9 cellular contexts compared by ENCODE assay signal in the genomic region with DNA sequence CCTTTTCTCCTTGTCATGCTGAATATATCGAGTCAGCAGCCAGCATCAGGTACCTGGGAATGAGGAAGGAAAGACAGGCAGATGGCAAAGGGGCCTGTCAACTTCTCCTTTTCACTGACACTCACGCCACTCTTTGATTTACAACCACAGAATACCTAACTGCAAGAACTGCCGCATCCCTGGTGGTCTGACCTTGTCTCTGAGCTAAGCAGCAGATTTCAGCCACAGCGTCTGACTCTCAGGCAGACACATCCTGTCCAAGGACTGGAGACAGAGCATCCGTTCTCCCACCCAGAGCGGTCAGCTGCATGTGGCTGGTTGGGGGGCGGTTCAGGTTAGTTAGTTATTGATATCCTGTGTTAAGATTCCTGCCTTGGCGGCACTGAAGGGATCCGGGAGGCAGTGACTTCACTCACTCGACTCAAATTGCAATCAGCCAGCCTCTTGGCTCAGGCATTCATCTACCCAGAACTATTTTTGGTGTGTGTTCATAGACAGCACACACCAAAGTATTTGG. TPM values are rescaled to one million over a fixed set of nuclear protein-coding genes. Genes with fewer than 3 reads are reported as not detected.
DNase-seq lines count a peak whose midpoint lies in the region; ATAC-seq and TF ChIP-seq lines count a peak whose summit lies in the region.
"Had no signal": no experiment of that assay in that cellular context is flagged by ENCODE, and none has a peak within 500 bp of the region (broad histone marks: within the 10 kb centered on the region; RNA-seq: fewer than 3 reads in every experiment).

No MANE protein-coding gene starts in this region.

- intact Hi-C loops in esophagus squamous epithelium (cut with DNase I): no loop called here

- H3K27me3 Mint-ChIP-seq in GM23338 (ENCODE audit: insufficient read depth, low read depth, poor library complexity): peaks cover under 1% of the 10 kb centered on the region

- TF ChIP-seq POLR2A in esophagus squamous epithelium (IDR thresholded peaks at IDR 0.05): no peak

- 56 to 77% methylated on average over 6 to 7 of the region's 10 CpGs for WGBS in esophagus squamous epithelium, 2 donors

- H3K27me3 ChIP-seq in GM23338 (ENCODE audit: insufficient read depth): no peaks in the 10 kb centered on the region
- H3K27me3 ChIP-seq in esophagus squamous epithelium: no peaks in the 10 kb centered on the region

- no peak overlapping the region for H3K4me3 ChIP-seq in GM23338
- H3K4me3 ChIP-seq in esophagus squamous epithelium: no peak overlapping the region

- H3K4me2 ChIP-seq in GM23338: no peak overlapping the region

- in situ Hi-C loops in GM13976 (cut with MboI; ENCODE audit: low sequenced_read_pairs, unreplicated experiment): no loop called here

- H4K20me1 ChIP-seq in GM23338 (replicated peaks; ENCODE audit: insufficient read depth): no peaks in the 10 kb centered on the region

- no peak overlapping the region for H2AFZ ChIP-seq in GM23338

- H3K4me1 ChIP-seq in GM23338 (ENCODE audit: insufficient read depth) (peaks cover 4% of the 10 kb centered on the region; the same call in 1 of the 2 replicates), esophagus squamous epithelium (peaks cover 0 to 33% (median 16%) of the 10 kb centered on the region in 3 donors)

- peak; percentile 69 for DNase-seq in GM13976 (ENCODE audit: low spot score)
- DNase-seq in GM23338 (ENCODE audit: low spot score): peak; percentile 9
- peak; percentile 83 for DNase-seq in NCI-H82 treated with DMSO at 0.1 percent for 48 hours (lab: John Stamatoyannopoulos, UW; ENCODE audit: unreplicated experiment)
- peak; percentile 89 for DNase-seq in islet precursor cell
- no peak for DNase-seq in esophagus squamous epithelium (lab: John Stamatoyannopoulos, UW)
- DNase-seq in HCEC 1CT: no peak
- DNase-seq in NCI-H2081 (lab: John Stamatoyannopoulos, UW): no peak
- no peak for DNase-seq in DMS153 (lab: John Stamatoyannopoulos, UW)
- DNase-seq: H9 had no signal

- H3K36me3 ChIP-seq in GM23338 (ENCODE audit: insufficient read depth): no peaks in the 10 kb centered on the region
- no peaks in the 10 kb centered on the region for H3K36me3 ChIP-seq in esophagus squamous epithelium

- no peaks in the 10 kb centered on the region for H3K36me3 Mint-ChIP-seq in GM23338 (ENCODE audit: low read depth)

- no peaks in the 10 kb centered on the region for H3K9me2 ChIP-seq in GM23338 (ENCODE audit: insufficient read depth)

- no peaks in the 10 kb centered on the region for H3K9me3 Mint-ChIP-seq in GM23338
- H3K9me3 Mint-ChIP-seq: H9 had no signal

- no peak for ATAC-seq in GM23338

- no peak overlapping the region for H3K4me3 Mint-ChIP-seq in GM23338
- H3K4me3 Mint-ChIP-seq: H9 had no signal

- TF ChIP-seq CTCF in GM13976 (IDR thresholded peaks at IDR 0.05; ENCODE audit: borderline replicate concordance, control extremely low read depth, extremely low read depth, insufficient read depth, missing control alignments) (no peak), GM23338 (conservative IDR thresholded peaks at IDR 0.05; ENCODE audit: low read depth in 2 of 2) (no peak), esophagus squamous epithelium (IDR thresholded peaks at IDR 0.05) (no peak)

- no peaks in the 10 kb centered on the region for H3K79me2 ChIP-seq in GM23338 (replicated peaks; ENCODE audit: insufficient read depth)

- no peaks in the 10 kb centered on the region for H3K9me3 ChIP-seq in esophagus squamous epithelium

- H3F3A ChIP-seq in GM23338 (replicated peaks; ENCODE audit: low read depth): no peaks in the 10 kb centered on the region

- no peak overlapping the region for H3K27ac Mint-ChIP-seq in GM23338

- peaks cover 11% of the 10 kb centered on the region for H3K4me1 Mint-ChIP-seq in GM23338

- H3K27ac ChIP-seq in GM23338 (ENCODE audit: low read depth) (no peak overlapping the region), esophagus squamous epithelium (peak overlapping the region in 1 of 4 donors; percentile 28)

TF ChIP-seq in GM23338, 12 proteins besides CTCF, POLR2A, EP300 and RAD21 (continues in another document):
- TF ChIP-seq ZNF114 (CRISPR knock-in tag; IDR thresholded peaks at IDR 0.05): no peak
- no peak for TF ChIP-seq REST (IDR thresholded peaks at IDR 0.05; ENCODE audit: unreplicated experiment)
- no peak for TF ChIP-seq ZNF331 (CRISPR knock-in tag; IDR thresholded peaks at IDR 0.05; ENCODE audit: low read depth)
- TF ChIP-seq JUNB (IDR thresholded peaks at IDR 0.05; ENCODE audit: unreplicated experiment): no peak
- no peak for TF ChIP-seq CREB1 (CRISPR knock-in tag; IDR thresholded peaks at IDR 0.05; ENCODE audit: low read depth)
- TF ChIP-seq STAT1 (IDR thresholded peaks at IDR 0.05; ENCODE audit: unreplicated experiment): no peak
- no peak for TF ChIP-seq EZH2phosphoT487 (IDR thresholded peaks at IDR 0.05; ENCODE audit: unreplicated experiment)

RNA-seq across cellular contexts. Expression of gene MAP1LC3B2, which starts 11.2 kb away (rescaled TPM):
- total RNA-seq in GM23338 (2014; rRNA removed; shearing (Covaris generic)): 0.54 and 1.3 TPM in 2 replicates
- polyA plus RNA-seq in GM23338 (2016; fragmentation: Nextera tagmentation; extraction: Ambion mirVana): 6.7 and 9.4 TPM in 2 replicates
- total RNA-seq in esophagus squamous epithelium: under 1 TPM in 2 of 4 donors, not detected in 2; 0.76 TPM

Comparison
In these comparisons a context has a peak if more than half of its experiments do, and no peak if none do; other contexts are left out.
1. DNase-seq: peak in GM13976 (single experiment), GM23338 (single experiment), NCI-H82 treated with DMSO at 0.1 percent for 48 hours (single experiment) and islet precursor cell (single experiment); none in esophagus squamous epithelium (single experiment), HCEC 1CT (single experiment), NCI-H2081 (0 of 2) and DMS153 (single experiment).